ENCODE assay signal across 24 cellular contexts in genomic region chr18:48705043-48705442, GRCh38.
"Had no signal": no experiment of that assay in that cellular context is flagged by ENCODE, and none has a peak within 500 bp of the region (broad histone marks: within the 10 kb centered on the region; RNA-seq: fewer than 3 reads in every experiment).

No MANE protein-coding gene starts in this region.

- H3K9me3 ChIP-seq: esophagus squamous epithelium, mucosa of descending colon, neutrophil, prostate gland, right atrium auricular region, spleen, suprapubic skin, transverse colon, upper lobe of right lung, uterus had no signal

- H3K36me3 ChIP-seq: neutrophil, prostate gland, right atrium auricular region, spleen, suprapubic skin, transverse colon, upper lobe of right lung, uterus had no signal

- H3K27me3 Mint-ChIP-seq: effector memory CD8-positive, alpha-beta T cell; naive B cell; natural killer cell treated with Interleukin-12 subunit alpha and Interleukin-12 subunit beta and Interleukin-15 and Interleukin-18, amount 100 ng/mL, for 72 hours; stimulated activated naive B cell treated with anti-CD40 and anti-IgM and Interleukin-4, amounts not matched to agents 10 μg/mL and 1 μg/mL and 100 μg/mL, for 72 hours; stimulated activated naive CD8-positive, alpha-beta T cell treated with anti-CD3 and anti-CD28 coated beads, Interleukin-15, Interleukin-2, amounts not matched to agents 100 ng/mL and 50 ng/mL, for 24 hours had no signal

- H3K9me3 Mint-ChIP-seq: effector memory CD8-positive, alpha-beta T cell; natural killer cell treated with Interleukin-12 subunit alpha and Interleukin-12 subunit beta and Interleukin-15 and Interleukin-18, amount 100 ng/mL, for 72 hours; stimulated activated naive CD8-positive, alpha-beta T cell treated with anti-CD3 and anti-CD28 coated beads, Interleukin-15, Interleukin-2, amounts not matched to agents 100 ng/mL and 50 ng/mL, for 24 hours had no signal

- DNase-seq: cortex of kidney; effector memory CD8-positive, alpha-beta T cell; erythroblast; esophagus squamous epithelium; mesenchymal stem cell; mucosa of descending colon; naive B cell; spleen; stimulated activated CD4-positive, alpha-beta T cell treated with anti-CD3 and anti-CD28 coated beads, Interleukin-4, amount 100 ng/mL, for 4 hours; stimulated activated naive B cell treated with anti-CD40 and anti-IgM and Interleukin-4, amounts not matched to agents 10 μg/mL and 1 μg/mL and 100 μg/mL, for 72 hours; transverse colon; upper lobe of right lung; uterus had no signal

- H3K4me1 ChIP-seq: parathyroid adenoma, prostate gland, spleen, suprapubic skin, transverse colon, uterus had no signal

- H3K27ac Mint-ChIP-seq: effector memory CD8-positive, alpha-beta T cell; mesothelial cell of epicardium; naive B cell; natural killer cell treated with Interleukin-12 subunit alpha and Interleukin-12 subunit beta and Interleukin-15 and Interleukin-18, amount 100 ng/mL, for 72 hours; stimulated activated naive B cell treated with anti-CD40 and anti-IgM and Interleukin-4, amounts not matched to agents 10 μg/mL and 1 μg/mL and 100 μg/mL, for 72 hours; stimulated activated naive CD8-positive, alpha-beta T cell treated with anti-CD3 and anti-CD28 coated beads, Interleukin-15, Interleukin-2, amounts not matched to agents 100 ng/mL and 50 ng/mL, for 24 hours had no signal

- ATAC-seq: effector memory CD8-positive, alpha-beta T cell; mucosa of descending colon; natural killer cell treated with Interleukin-12 subunit alpha and Interleukin-12 subunit beta and Interleukin-15 and Interleukin-18, amount 100 ng/mL, for 72 hours; stimulated activated naive B cell treated with anti-CD40 and anti-IgM and Interleukin-4, amounts not matched to agents 10 μg/mL and 1 μg/mL and 100 μg/mL, for 72 hours; upper lobe of right lung had no signal

- H3K27me3 ChIP-seq: esophagus squamous epithelium, neutrophil, right atrium auricular region, spleen, suprapubic skin, transverse colon, upper lobe of right lung, uterus had no signal

- H3K4me3 ChIP-seq: esophagus squamous epithelium, lung, mucosa of descending colon, prostate gland, right atrium auricular region, skin epidermis, spleen, suprapubic skin, transverse colon, upper lobe of right lung, uterus had no signal

- H3K4me3 Mint-ChIP-seq: effector memory CD8-positive, alpha-beta T cell; mesothelial cell of epicardium; naive B cell; natural killer cell treated with Interleukin-12 subunit alpha and Interleukin-12 subunit beta and Interleukin-15 and Interleukin-18, amount 100 ng/mL, for 72 hours; neural crest cell; stimulated activated naive B cell treated with anti-CD40 and anti-IgM and Interleukin-4, amounts not matched to agents 10 μg/mL and 1 μg/mL and 100 μg/mL, for 72 hours; stimulated activated naive CD8-positive, alpha-beta T cell treated with anti-CD3 and anti-CD28 coated beads, Interleukin-15, Interleukin-2, amounts not matched to agents 100 ng/mL and 50 ng/mL, for 24 hours had no signal

- H3K36me3 Mint-ChIP-seq: naive B cell; natural killer cell treated with Interleukin-12 subunit alpha and Interleukin-12 subunit beta and Interleukin-15 and Interleukin-18, amount 100 ng/mL, for 72 hours had no signal

- H3K27ac ChIP-seq: esophagus squamous epithelium, neutrophil, parathyroid adenoma, prostate gland, right atrium auricular region, skin epidermis, spleen, suprapubic skin, transverse colon, upper lobe of right lung, uterus had no signal

- H3K4me1 Mint-ChIP-seq: mesothelial cell of epicardium had no signal
